Comparison of ENCODE assay signal across 11 cellular contexts in genomic region chr17:52084176-52084575, GRCh38.
"Had no signal": no experiment of that assay in that cellular context is flagged by ENCODE, and none has a peak within 500 bp of the region (broad histone marks: within the 10 kb centered on the region; RNA-seq: fewer than 3 reads in every experiment).

No MANE protein-coding gene starts in this region.

- H2AFZ ChIP-seq: GM23248, GM23338 had no signal

- ATAC-seq: GM23338, HCT116 had no signal

- H3K36me3 ChIP-seq: HAP-1 had no signal

- H3K9ac ChIP-seq: GM23248 had no signal

- FAIRE-seq: H1, H54 had no signal

- H3K4me3 ChIP-seq: GM23248, GM23338, HAP-1 had no signal

- H3K27ac ChIP-seq: GM23248 had no signal

- H3K9me3 ChIP-seq: HAP-1 had no signal

- DNase-seq: GM23248, GOT3, H7, H9, HCEC 1CT, HFFc6 had no signal

- H3K4me2 ChIP-seq: GM23338 had no signal

- H3K4me1 ChIP-seq: HAP-1 had no signal
